Comparison of ENCODE assay signal across 2 cellular contexts in genomic region chr20:24987244-24987643, GRCh38.
TF ChIP-seq lines count a peak whose summit lies in the region.

No MANE protein-coding gene starts in this region.

TF ChIP-seq in HEK293, 187 proteins besides CTCF, POLR2A, EP300 and RAD21 (continued from another document):
- TF ChIP-seq EGR2 (tag by site-specific recombination; IDR thresholded peaks at IDR 0.05; ENCODE audit: low read depth) (peak; percentile 55), ZNF354C (tag by site-specific recombination; IDR thresholded peaks at IDR 0.05; ENCODE audit: borderline replicate concordance, low read depth) (no peak), ZNF768 (tag by site-specific recombination; IDR thresholded peaks at IDR 0.05) (no peak), HOXD13 (CRISPR knock-in tag; IDR thresholded peaks at IDR 0.05; ENCODE audit: borderline replicate concordance) (peak; percentile 47; the same call in 1 of the 2 replicates), ZFHX2 (tag by site-specific recombination; conservative IDR thresholded peaks at IDR 0.05) (peak; percentile 78), SP7 (tag by site-specific recombination; IDR thresholded peaks at IDR 0.05) (peak; percentile 85), ZNF350 (tag by site-specific recombination; IDR thresholded peaks at IDR 0.05) (no peak), ZNF704 (tag by site-specific recombination; IDR thresholded peaks at IDR 0.05) (no peak)

TF ChIP-seq in GM12878, 131 proteins besides CTCF, POLR2A, EP300 and RAD21:
- TF ChIP-seq BCL3 (IDR thresholded peaks at IDR 0.05; ENCODE audit: borderline replicate concordance, insufficient read depth, low read depth, low read length, poor library complexity, severe bottlenecking) = peak; percentile 32
- TF ChIP-seq SMAD1 (IDR thresholded peaks at IDR 0.05; ENCODE audit: low read depth, partially characterized antibody) = no peak
